Comparison of ENCODE assay signal across 11 cellular contexts in the genomic region with DNA sequence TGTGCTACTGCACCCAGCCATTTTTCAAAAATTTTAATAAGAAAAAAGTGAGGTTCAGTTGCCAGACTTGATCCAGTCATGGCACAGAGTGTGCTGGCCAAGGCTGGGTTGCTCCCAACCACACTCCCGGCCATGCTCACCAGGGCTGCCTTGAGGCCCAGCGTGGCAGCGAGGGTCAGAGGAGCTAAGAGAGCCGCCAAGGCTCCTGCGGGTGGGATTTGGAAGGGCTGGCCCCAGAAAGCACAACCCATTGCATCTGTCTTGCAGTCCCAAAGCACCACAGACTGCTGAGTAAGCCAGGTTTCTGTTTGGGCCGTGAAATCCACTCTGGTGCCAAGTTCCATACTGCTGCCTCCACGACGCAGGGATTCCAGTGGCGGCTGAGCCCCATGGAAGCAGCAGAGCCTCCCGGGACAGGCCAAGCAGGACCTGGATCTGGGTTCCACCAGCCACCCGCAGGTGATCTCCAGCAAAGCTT. TPM values are rescaled to one million over a fixed set of nuclear protein-coding genes. Genes with fewer than 3 reads are reported as not detected.
DNase-seq lines count a peak whose midpoint lies in the region; ATAC-seq and TF ChIP-seq lines count a peak whose summit lies in the region.
"Had no signal": no experiment of that assay in that cellular context is flagged by ENCODE, and none has a peak within 500 bp of the region (broad histone marks: within the 10 kb centered on the region; RNA-seq: fewer than 3 reads in every experiment).

No MANE protein-coding gene starts in this region.

- TF ChIP-seq CTCF in mammary epithelial cell (conservative IDR thresholded peaks at IDR 0.05 in 1 of 2, IDR thresholded peaks at IDR 0.05 in 1 of 2; ENCODE audit: extremely low read depth in 1 of 2, insufficient read depth in 1 of 2, low read depth in 1 of 2, low read length in 2 of 2) (no peak), omental fat pad (IDR thresholded peaks at IDR 0.05) (no peak)

- H3K27ac Mint-ChIP-seq in IgD-negative memory B cell: peak overlapping the region in 2 of 3 donors; percentile 30 to 74

- peak overlapping the region in 1 of 4 donors; percentile 31 for H3K4me3 Mint-ChIP-seq in IgD-negative memory B cell
- H3K4me3 Mint-ChIP-seq: central memory CD8-positive, alpha-beta T cell had no signal

- CTCF ChIA-PET in mammary epithelial cell (lab: Charles Lee; ENCODE audit: low non-redundant PET): no interaction called here

- H3K4ac ChIP-seq in neuronal stem cell (ENCODE audit: low read length): no peak overlapping the region

- no peak overlapping the region for H3K14ac ChIP-seq in neuronal stem cell (ENCODE audit: low read length)

- peaks cover 2% of the 10 kb centered on the region for H3K36me3 Mint-ChIP-seq in IgD-negative memory B cell

- H3K36me3 ChIP-seq in ACC112 (ENCODE audit: insufficient read depth, low read length) (no peaks in the 10 kb centered on the region), mammary epithelial cell (ENCODE audit: insufficient read depth, low read length) (no peaks in the 10 kb centered on the region), neuronal stem cell (replicated peaks in 1 of 2; ENCODE audit: control insufficient read depth in 2 of 2, insufficient read depth in 2 of 2, low read length in 2 of 2) (peaks cover 2 to 41% of the 10 kb centered on the region in 2 donors)
- H3K36me3 ChIP-seq: WERI-Rb-1 had no signal

- no peak overlapping the region for H2BK5ac ChIP-seq in neuronal stem cell (ENCODE audit: low read length)

- H3K79me2 ChIP-seq in ACC112 (ENCODE audit: control insufficient read depth, insufficient read depth, low read length, unreplicated experiment) (peaks cover 60% of the 10 kb centered on the region), mammary epithelial cell (ENCODE audit: insufficient read depth, low read length) (peaks cover 70% of the 10 kb centered on the region)

- H3K27me3 ChIP-seq in ACC112 (ENCODE audit: insufficient read depth, low read length): no peaks in the 10 kb centered on the region
- no peaks in the 10 kb centered on the region for H3K27me3 ChIP-seq in mammary epithelial cell (ENCODE audit: insufficient read depth, low read length)
- H3K27me3 ChIP-seq in neuronal stem cell (ENCODE audit: control insufficient read depth in 3 of 3, insufficient read depth in 3 of 3, low read depth in 1 of 3, low read length in 3 of 3): no peaks in the 10 kb centered on the region

- H2BK15ac ChIP-seq in neuronal stem cell (ENCODE audit: low read length): peak overlapping the region; percentile 30

- TSS peak; percentile 37 for BruUV-seq in mammary epithelial cell (replicated peaks; lab: Mats Ljungman, UMichigan)

- no peak overlapping the region for H2BK120ac ChIP-seq in neuronal stem cell (ENCODE audit: low read depth, low read length)

- in situ Hi-C loops in mammary epithelial cell (cut with MboI; ENCODE audit: low sequenced_read_pairs in 2 of 2): loop anchor here in 1 of 2 donors (5.0 kb wide), 1 partner anchor 156 kb away; no protein-coding TSS in a partner anchor

- H2AFZ ChIP-seq in ACC112 (ENCODE audit: low read length, unreplicated experiment) (no peak overlapping the region), mammary epithelial cell (ENCODE audit: low read depth, low read length) (no peak overlapping the region), neuronal stem cell (ENCODE audit: low read length) (no peak overlapping the region)

- H3K9ac ChIP-seq in mammary epithelial cell (ENCODE audit: insufficient read depth, low read length) (peak overlapping the region; percentile 41), neuronal stem cell (ENCODE audit: low read depth, low read length, poor library complexity) (no peak overlapping the region)

- H3K4me3 ChIP-seq in ACC112 (ENCODE audit: low read depth, low read length) (peak overlapping the region; percentile 9; the same call in 1 of the 2 replicates), mammary epithelial cell (replicated peaks in 1 of 3; ENCODE audit: insufficient read depth in 1 of 3, low read depth in 2 of 3, low read length in 3 of 3) (no peak overlapping the region), neuronal stem cell (ENCODE audit: low read length in 2 of 2) (no peak overlapping the region)

- no peak overlapping the region for H3K18ac ChIP-seq in neuronal stem cell (ENCODE audit: low read length)

- H3K79me1 ChIP-seq in neuronal stem cell (ENCODE audit: low read depth, low read length): peaks cover 10% of the 10 kb centered on the region

- no peak overlapping the region for H3K23ac ChIP-seq in neuronal stem cell (ENCODE audit: low read depth, low read length, poor library complexity)

- H4K8ac ChIP-seq in neuronal stem cell (ENCODE audit: low read depth, low read length): no peak overlapping the region

- H3K4me1 Mint-ChIP-seq in IgD-negative memory B cell: peaks cover 48 to 62% (median 48%) of the 10 kb centered on the region in 3 donors

- no peak for ATAC-seq in omental fat pad (ENCODE audit: low FRiP score)
- ATAC-seq: HepG2 had no signal

- over 99% methylated on average over 8 of the region's 11 CpGs for WGBS in mammary epithelial cell (ENCODE audit: low coverage, missing lambda C conversion rate)
- WGBS in neuronal stem cell (ENCODE audit: extremely low coverage in 2 of 2, insufficient read length in 2 of 2, insufficient replicate concordance in 1 of 2), 2 donors: no CpG with 5 or more reads among the region's 11 CpGs

- H4K20me1 ChIP-seq in mammary epithelial cell (ENCODE audit: insufficient read depth, low read length): no peaks in the 10 kb centered on the region

- dilution Hi-C loops in mammary epithelial cell (cut with HindIII; ENCODE audit: low sequenced_read_pairs): loop anchor here (5.0 kb wide), 1 partner anchor 151 kb away; no protein-coding TSS in a partner anchor

- no peaks in the 10 kb centered on the region for H3K27me3 Mint-ChIP-seq in IgD-negative memory B cell
- H3K27me3 Mint-ChIP-seq: central memory CD8-positive, alpha-beta T cell had no signal

- H4K91ac ChIP-seq in neuronal stem cell (ENCODE audit: low read depth, low read length, poor library complexity): no peak overlapping the region

- H3K27ac ChIP-seq in ACC112 (ENCODE audit: low read depth, low read length) (peak overlapping the region; percentile 99), mammary epithelial cell (ENCODE audit: insufficient read depth, low read depth, low read length) (peak overlapping the region; percentile 83), neuronal stem cell (replicated peaks; ENCODE audit: low read length) (no peak overlapping the region)
- H3K27ac ChIP-seq: WERI-Rb-1 had no signal

- H3K9me3 ChIP-seq in mammary epithelial cell (replicated peaks; ENCODE audit: insufficient read depth, low read length) (no peaks in the 10 kb centered on the region), neuronal stem cell (replicated peaks in 1 of 2; ENCODE audit: control insufficient read depth in 2 of 2, insufficient read depth in 1 of 2, low read depth in 1 of 2, low read length in 2 of 2) (no peaks in the 10 kb centered on the region)

- DNase-seq in mammary epithelial cell (no peak), neuronal stem cell (ENCODE audit: low spot score) (no peak), NCI-H146 (lab: John Stamatoyannopoulos, UW) (no peak), omental fat pad (ENCODE audit: low spot score) (no peak), OCI-M1 (lab: John Stamatoyannopoulos, UW) (no peak)
- no peak for DNase-seq in NK-92 treated with Interleukin-12 subunit alpha and Interleukin-12 subunit beta, amount 100 ng/mL, for 24 hours (lab: John Stamatoyannopoulos, UW)
- DNase-seq: WERI-Rb-1 had no signal

- intact Hi-C loops in mammary epithelial cell (cut with micrococcal nuclease): loop anchor here (2.0 kb wide), 1 partner anchor 31 kb away; no protein-coding TSS in a partner anchor

- H3K4me1 ChIP-seq in ACC112 (ENCODE audit: control insufficient read depth, insufficient read depth, low read length, unreplicated experiment) (peaks cover 80% of the 10 kb centered on the region), mammary epithelial cell (ENCODE audit: insufficient read depth, low read length) (peaks cover 66% of the 10 kb centered on the region), neuronal stem cell (ENCODE audit: control insufficient read depth in 2 of 2, insufficient read depth in 1 of 2, low read depth in 1 of 2, low read length in 2 of 2) (peaks cover 9 to 30% of the 10 kb centered on the region in 2 donors)

- H2AK5ac ChIP-seq in neuronal stem cell (ENCODE audit: low read depth, low read length): no peak overlapping the region

- H2BK12ac ChIP-seq in neuronal stem cell (ENCODE audit: low read length): no peak overlapping the region

- H3K9me3 Mint-ChIP-seq in IgD-negative memory B cell: no peaks in the 10 kb centered on the region
- H3K9me3 Mint-ChIP-seq: central memory CD8-positive, alpha-beta T cell had no signal

- peak overlapping the region; percentile 12 for H3K4me2 ChIP-seq in mammary epithelial cell (ENCODE audit: insufficient read depth, low read depth, low read length)
- H3K4me2 ChIP-seq in neuronal stem cell (ENCODE audit: insufficient read depth, low read length, poor library complexity, severe bottlenecking): no peak overlapping the region

RNA-seq across cellular contexts. Expression of a gene that starts 22.6 kb away (rescaled TPM):
- polyA plus RNA-seq in IgD-negative memory B cell (30.5 TPM), mammary epithelial cell (25.2 TPM)
- total RNA-seq in mammary epithelial cell (10 to 100 TPM; 26.2 to 36.6 TPM), omental fat pad (10 to 100 TPM; 20.7 to 53.6 (median 27.8) TPM)
- polyA minus RNA-seq in mammary epithelial cell: 13.7 TPM
- 26.5 TPM for polyA plus RNA-seq in neuronal stem cell (2013, experiment 1 of 2)
- 28.4 TPM for polyA plus RNA-seq in neuronal stem cell (2013, experiment 2 of 2)

RNA-seq across cellular contexts. Expression of a gene that starts 50.7 kb away (rescaled TPM):
- polyA plus RNA-seq in IgD-negative memory B cell: not detected
- not detected for total RNA-seq in mammary epithelial cell
- not detected for polyA plus RNA-seq in mammary epithelial cell
- polyA minus RNA-seq in mammary epithelial cell: not detected
- polyA plus RNA-seq in neuronal stem cell (2013, experiment 1 of 2): not detected
- not detected for polyA plus RNA-seq in neuronal stem cell (2013, experiment 2 of 2)
- total RNA-seq in omental fat pad: not detected
